In genomic region chr15:100309984-100310291, GRCh38 we compare ENCODE assay signal across 20 cellular contexts. TPM values are rescaled to one million over a fixed set of nuclear protein-coding genes. Genes with fewer than 3 reads are reported as not detected.
A peak's percentile ranks its signal among the peaks of the same experiment; 100 is the strongest.
DNase-seq lines count a peak whose midpoint lies in the region; ATAC-seq and TF ChIP-seq lines count a peak whose summit lies in the region.
"Had no signal": no experiment of that assay in that cellular context is flagged by ENCODE, and none has a peak within 500 bp of the region (broad histone marks: within the 10 kb centered on the region; RNA-seq: fewer than 3 reads in every experiment).

No MANE protein-coding gene starts in this region.

- H3K36me3 ChIP-seq in BLaER1 treated with 17β-estradiol and CSF1 and Interleukin-3, amounts not matched to agents 10 nM and 100 nM: no peaks in the 10 kb centered on the region
- H3K36me3 ChIP-seq in esophagus muscularis mucosa (no peaks in the 10 kb centered on the region), sigmoid colon (no peaks in the 10 kb centered on the region)
- H3K36me3 ChIP-seq: SJCRH30 had no signal

- TF ChIP-seq CTCF in esophagus muscularis mucosa (IDR thresholded peaks at IDR 0.05) (no peak), sigmoid colon (IDR thresholded peaks at IDR 0.05) (no peak)

- ATAC-seq in HG03280 (IDR thresholded peaks at IDR 0.05; ENCODE audit: unreplicated experiment): no peak
- ATAC-seq in GM18502 (IDR thresholded peaks at IDR 0.05; ENCODE audit: poor library complexity, unreplicated experiment): no peak
- ATAC-seq: HCT116, PC-3 had no signal

- H3K4me3 ChIP-seq in BLaER1 treated with 17β-estradiol and CSF1 and Interleukin-3, amounts not matched to agents 10 nM and 100 nM: no peak overlapping the region
- H3K4me3 ChIP-seq in esophagus muscularis mucosa (no peak overlapping the region), sigmoid colon (no peak overlapping the region)
- H3K4me3 ChIP-seq: SJCRH30 had no signal

- DNase-seq in NCI-H146 (lab: John Stamatoyannopoulos, UW) (peak; percentile 51), esophagus muscularis mucosa (ENCODE audit: extremely low spot score) (no peak), sigmoid colon (no peak)
- no peak for DNase-seq in activated naive CD4-positive, alpha-beta T cell treated with anti-CD3 and anti-CD28 coated beads, Interleukin-2, amount 50 U/mL, for 16 hours
- DNase-seq: AML-193; CD4-positive, alpha-beta T cell; DMS53; KBM-7; MV-4-11; NCI-H1694; NCI-H2107; NCI-H510A treated with DMSO at 0.1 percent for 48 hours; NCI-H82; PC-3; SW 1271 had no signal

- H3K27ac ChIP-seq in BLaER1 treated with 17β-estradiol and CSF1 and Interleukin-3, amounts not matched to agents 10 nM and 100 nM: no peak overlapping the region
- H3K27ac ChIP-seq in esophagus muscularis mucosa (replicated peaks in 1 of 4) (peak overlapping the region; percentile 77 to 82 (median 80)), sigmoid colon (peak overlapping the region; percentile 64 to 79 (median 71))
- H3K27ac ChIP-seq: SJCRH30 had no signal

- WGBS in esophagus muscularis mucosa: 14% methylated on average over 7 of the region's 11 CpGs
- WGBS in sigmoid colon, 2 donors: 52 to 73% methylated on average over 11 of the region's 11 CpGs

- peaks cover 0 to 11% (median 0%) of the 10 kb centered on the region in 11 experiments; a peak in 4 of 22 replicates for H3K9me3 ChIP-seq in BLaER1 treated with 17β-estradiol and CSF1 and Interleukin-3, amounts not matched to agents 10 nM and 100 nM (replicated peaks in 1 of 11)
- H3K9me3 ChIP-seq in esophagus muscularis mucosa: peaks cover 0 to 9% (median 0%) of the 10 kb centered on the region in 4 donors
- no peaks in the 10 kb centered on the region for H3K9me3 ChIP-seq in sigmoid colon
- H3K9me3 ChIP-seq: SJCRH30 had no signal

- no peaks in the 10 kb centered on the region for H4K20me1 ChIP-seq in BLaER1 treated with 17β-estradiol and CSF1 and Interleukin-3, amounts not matched to agents 10 nM and 100 nM

- H3K4me1 ChIP-seq in BLaER1 treated with 17β-estradiol and CSF1 and Interleukin-3, amounts not matched to agents 10 nM and 100 nM: peaks cover 14 to 32% (median 28%) of the 10 kb centered on the region in 10 experiments; a peak in 19 of 20 replicates
- H3K4me1 ChIP-seq in esophagus muscularis mucosa (peaks cover 3 to 55% (median 45%) of the 10 kb centered on the region in 4 donors), sigmoid colon (peaks cover 0 to 42% (median 39%) of the 10 kb centered on the region in 4 donors)

- TF ChIP-seq POLR2A in esophagus muscularis mucosa (IDR thresholded peaks at IDR 0.05; ENCODE audit: low read depth) (no peak), sigmoid colon (IDR thresholded peaks at IDR 0.05) (no peak)

- peak overlapping the region in 1 of 11 experiments; percentile 30; a peak in 1 of 22 replicates for H3K9ac ChIP-seq in BLaER1 treated with 17β-estradiol and CSF1 and Interleukin-3, amounts not matched to agents 10 nM and 100 nM

- H3K27me3 ChIP-seq in BLaER1 treated with 17β-estradiol and CSF1 and Interleukin-3, amounts not matched to agents 10 nM and 100 nM: peaks cover 0 to 14% (median 0%) of the 10 kb centered on the region in 11 experiments; a peak in 6 of 22 replicates
- H3K27me3 ChIP-seq in esophagus muscularis mucosa (no peaks in the 10 kb centered on the region), sigmoid colon (no peaks in the 10 kb centered on the region)
- H3K27me3 ChIP-seq: SJCRH30 had no signal

- intact Hi-C loops in esophagus muscularis mucosa (cut with DNase I) (loop anchor here (5.0 kb wide), 1 partner anchor 133 kb away; no protein-coding TSS in a partner anchor), sigmoid colon (cut with DNase I) (no loop called here)

- TF ChIP-seq EP300 in esophagus muscularis mucosa (IDR thresholded peaks at IDR 0.05): no peak
- TF ChIP-seq EP300 in sigmoid colon (IDR thresholded peaks at IDR 0.05): peak in 1 of 4 donors; percentile 30

- H3K4me2 ChIP-seq in BLaER1 treated with 17β-estradiol and CSF1 and Interleukin-3, amounts not matched to agents 10 nM and 100 nM: peak overlapping the region in 9 of 11 experiments; percentile 21 to 72 (median 52); a peak in 17 of 22 replicates

RNA-seq across cellular contexts. Expression of gene ADAMTS17, which starts 31.8 kb away (rescaled TPM):
- total RNA-seq in esophagus muscularis mucosa: 10 to 100 TPM in 1 of 4 donors, 1 to 10 TPM in 3; 5.3 to 12.0 (median 6.6) TPM
- 1 to 10 TPM in 3 of 4 donors, under 1 TPM in 1; 0.71 to 3.6 (median 1.3) TPM for total RNA-seq in sigmoid colon
- polyA plus RNA-seq in sigmoid colon: 1 to 10 TPM in 1 of 3 donors, under 1 TPM in 2; 0.46 to 1.4 (median 0.60) TPM

Comparison
In these comparisons a context has a peak if more than half of its experiments do, and no peak if none do; other contexts are left out.
1. H3K27ac ChIP-seq: peak in esophagus muscularis mucosa (4 of 4) and sigmoid colon (4 of 4); none in BLaER1 treated with 17β-estradiol and CSF1 and Interleukin-3, amounts not matched to agents 10 nM and 100 nM (0 of 11).